Comparison of ENCODE assay signal across 38 cellular contexts in the genomic region with DNA sequence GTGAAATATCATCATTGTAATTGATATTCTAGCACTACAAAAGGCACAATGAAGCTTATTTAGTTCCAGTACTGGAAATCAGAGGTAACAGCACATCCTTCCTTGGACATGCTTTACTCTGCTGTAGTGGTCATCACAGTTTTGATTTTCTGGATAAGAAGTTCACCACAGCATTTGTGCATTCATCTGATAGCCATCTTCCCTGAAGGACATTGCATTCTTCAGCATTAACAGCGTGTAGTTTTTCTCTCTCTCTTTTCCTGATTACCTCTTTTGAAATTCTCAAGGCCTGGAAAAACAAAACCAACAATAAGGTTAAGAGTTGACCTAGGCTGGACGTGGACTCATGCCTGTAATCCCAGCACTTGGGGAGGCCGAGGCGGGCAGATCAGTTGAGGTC. TPM values are rescaled to one million over a fixed set of nuclear protein-coding genes. Genes with fewer than 3 reads are reported as not detected.
"Had no signal": no experiment of that assay in that cellular context is flagged by ENCODE, and none has a peak within 500 bp of the region (broad histone marks: within the 10 kb centered on the region; RNA-seq: fewer than 3 reads in every experiment).

No MANE protein-coding gene starts in this region.

- DNase-seq: Karpas-422, Kasumi-1, KG1, MG63, MM.1S, MV-4-11, NCI-H1048, NCI-H1092, NCI-H1092 treated with DMSO at 0.1 percent for 48 hours, NCI-H1105, NCI-H1105 treated with DMSO at 0.1 percent for 48 hours, NCI-H1417, NCI-H1417 treated with DMSO at 0.1 percent for 48 hours, NCI-H1436, NCI-H1436 treated with DMSO at 0.1 percent for 48 hours, NCI-H146, NCI-H1694, NCI-H1694 treated with DMSO at 0.1 percent for 48 hours, NCI-H187, NCI-H187 treated with DMSO at 0.1 percent for 48 hours, NCI-H1930, NCI-H2029, NCI-H2029 treated with DMSO at 0.1 percent for 48 hours, NCI-H2081, NCI-H2081 treated with DMSO at 0.1 percent for 48 hours, NCI-H2107, NCI-H2171, NCI-H2171 treated with DMSO at 0.1 percent for 48 hours, NCI-H2227 treated with DMSO at 0.1 percent for 48 hours, NCI-H226, NCI-H345, NCI-H446, NCI-H446 treated with DMSO at 0.1 percent for 48 hours had no signal

- H3K9ac ChIP-seq: KMS-11 had no signal

- H3K9me3 ChIP-seq: MG63 had no signal

- H3K4me3 ChIP-seq: MG63 had no signal

- H3K4me2 ChIP-seq: KMS-11 had no signal

- H3K27me3 ChIP-seq: MG63 had no signal

- H3K27ac ChIP-seq: KMS-11 had no signal

RNA-seq across cellular contexts. Expression of a gene that starts 36.8 kb away (rescaled TPM):
- total RNA-seq: LHCN-M2, M059J, MCF 10A, NCI-H460 had no signal
